Comparison of ENCODE assay signal across 14 cellular contexts in the genomic region with DNA sequence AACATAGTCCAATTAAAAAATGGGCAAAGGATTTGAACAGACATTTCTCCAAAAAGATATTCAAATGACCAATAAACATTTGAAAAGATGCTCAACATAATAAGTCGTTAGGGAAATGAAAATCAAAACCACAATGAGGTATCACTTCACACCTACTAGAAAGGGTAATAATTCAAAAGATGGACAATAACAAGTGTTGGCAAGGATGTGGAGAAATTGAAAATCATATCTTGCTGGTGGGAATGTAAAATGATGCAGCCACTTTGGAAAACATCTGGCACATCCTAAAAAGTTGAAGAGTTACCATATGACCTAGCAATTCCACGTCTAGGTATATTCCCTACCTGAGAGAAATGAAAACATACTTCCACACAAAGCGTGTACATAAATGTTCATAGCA. TPM values are rescaled to one million over a fixed set of nuclear protein-coding genes. Genes with fewer than 3 reads are reported as not detected.
A peak's percentile ranks its signal among the peaks of the same experiment; 100 is the strongest.
DNase-seq lines count a peak whose midpoint lies in the region; ATAC-seq, FAIRE-seq and TF ChIP-seq lines count a peak whose summit lies in the region.
"Had no signal": no experiment of that assay in that cellular context is flagged by ENCODE, and none has a peak within 500 bp of the region (broad histone marks: within the 10 kb centered on the region; RNA-seq: fewer than 3 reads in every experiment).

No MANE protein-coding gene starts in this region.

- peaks cover 33% of the 10 kb centered on the region for H4K20me1 ChIP-seq in astrocyte (ENCODE audit: insufficient read depth, low read length)

- DNase-seq in activated CD4-positive, alpha-beta T cell treated with anti-CD3 and anti-CD28 coated beads for 36 hours: no peak
- no peak for DNase-seq in activated CD4-positive, alpha-beta T cell treated with anti-CD3 and anti-CD28 coated beads, Interleukin-2, amount 50 U/mL, for 4 hours
- DNase-seq in astrocyte (ENCODE audit: low read depth) (no peak), neural crest cell (ENCODE audit: low read depth, low spot score) (no peak), posterior cingulate gyrus (no peak), left cardiac atrium (no peak)
- DNase-seq: activated CD4-positive, CD25-positive, alpha-beta regulatory T cell; activated effector memory CD4-positive, alpha-beta T cell treated with anti-CD3 and anti-CD28 coated beads, Interleukin-2, amount 50 U/mL, for 16 hours; head of caudate nucleus; MV-4-11 had no signal

- CTCF ChIA-PET in activated CD4-positive, alpha-beta T cell treated with anti-CD3 and anti-CD28 coated beads for 36 hours (lab: Charles Lee): interaction anchor here (1.2 kb wide), 1 partner anchor 68 kb away, joined by 10 read pairs; no protein-coding TSS in a partner anchor
- CTCF ChIA-PET in HEK293 (lab: Yijun Ruan, JAX): no interaction called here

- H3K4me1 ChIP-seq in HEK293 (ENCODE audit: control insufficient read depth, insufficient read depth, low read length) (0 out of 2 replicates have a peak, but pooled peaks cover 4% of the 10 kb centered on the region), astrocyte (ENCODE audit: insufficient read depth, low read length) (no peaks in the 10 kb centered on the region)
- H3K4me1 ChIP-seq: HAP-1 had no signal

- peaks cover 64% of the 10 kb centered on the region for H3K79me2 ChIP-seq in astrocyte (ENCODE audit: insufficient read depth, low read length)

- H3K4me1 Mint-ChIP-seq in activated CD4-positive, alpha-beta T cell treated with anti-CD3 and anti-CD28 coated beads for 36 hours: peaks cover 40% of the 10 kb centered on the region
- H3K4me1 Mint-ChIP-seq in astrocyte (ENCODE audit: low read depth, unreplicated experiment) (peaks cover 22% of the 10 kb centered on the region), neural crest cell (peaks cover 28% of the 10 kb centered on the region)

- H3K4me2 ChIP-seq in astrocyte (ENCODE audit: low read length): peak overlapping the region; percentile 23

- ATAC-seq in activated CD4-positive, alpha-beta T cell treated with anti-CD3 and anti-CD28 coated beads for 36 hours: no peak
- ATAC-seq in GM21381 (IDR thresholded peaks at IDR 0.05; ENCODE audit: unreplicated experiment) (no peak), left cardiac atrium (no peak)

- H3K27ac Mint-ChIP-seq in activated CD4-positive, alpha-beta T cell treated with anti-CD3 and anti-CD28 coated beads for 36 hours: no peak overlapping the region
- H3K27ac Mint-ChIP-seq in astrocyte (ENCODE audit: unreplicated experiment) (no peak overlapping the region), neural crest cell (ENCODE audit: unreplicated experiment) (no peak overlapping the region)

- no peak overlapping the region for H3K9ac ChIP-seq in astrocyte (ENCODE audit: low read length)

- H3K4me3 ChIP-seq in HEK293 (ENCODE audit: low read depth, low read length) (no peak overlapping the region), astrocyte (ENCODE audit: insufficient read depth, low read depth, low read length) (no peak overlapping the region)
- H3K4me3 ChIP-seq: HAP-1 had no signal

- POLR2A ChIA-PET in activated CD4-positive, alpha-beta T cell treated with anti-CD3 and anti-CD28 coated beads for 36 hours (lab: Charles Lee): no interaction called here
- POLR2A ChIA-PET in HEK293 (lab: Yijun Ruan, JAX): interaction anchor here (0.7 kb wide), 1 partner anchor 9 kb away, joined by 4 read pairs; no protein-coding TSS in a partner anchor

- H2AFZ ChIP-seq in astrocyte (ENCODE audit: low read depth, low read length): no peak overlapping the region

- no peak overlapping the region for H3K27ac ChIP-seq in HEK293 (ENCODE audit: extremely low read depth, low read depth, low read length)
- H3K27ac ChIP-seq in astrocyte (ENCODE audit: low read depth, low read length): no peak overlapping the region
- H3K27ac ChIP-seq: neutrophil had no signal

- intact Hi-C loops in activated CD4-positive, alpha-beta T cell treated with anti-CD3 and anti-CD28 coated beads for 36 hours (cut with DNase I, micrococcal nuclease): loop anchor here (5.0 kb wide), 2 partner anchors 230 to 960 kb away; a partner anchor contains a TSS
- intact Hi-C loops in posterior cingulate gyrus (cut with DNase I) (no loop called here), left cardiac atrium (cut with DNase I) (no loop called here)

- H3K36me3 ChIP-seq in HEK293 (ENCODE audit: control insufficient read depth in 2 of 2, insufficient read depth in 1 of 2, low read length in 2 of 2) (peaks cover 0 to 3% of the 10 kb centered on the region in 2 experiments; a peak in 1 of 3 replicates), astrocyte (ENCODE audit: insufficient read depth, low read length) (no peaks in the 10 kb centered on the region)
- H3K36me3 ChIP-seq: HAP-1, neutrophil had no signal

- no peaks in the 10 kb centered on the region for H3K27me3 ChIP-seq in astrocyte (ENCODE audit: insufficient read depth, low read length)

- peaks cover 16% of the 10 kb centered on the region for H3K36me3 Mint-ChIP-seq in activated CD4-positive, alpha-beta T cell treated with anti-CD3 and anti-CD28 coated beads for 36 hours (ENCODE audit: low read depth)
- H3K36me3 Mint-ChIP-seq in astrocyte (ENCODE audit: low read depth, unreplicated experiment): no peaks in the 10 kb centered on the region
- peaks cover 10% of the 10 kb centered on the region for H3K36me3 Mint-ChIP-seq in neural crest cell (ENCODE audit: low read depth)

- no peaks in the 10 kb centered on the region for H3K27me3 Mint-ChIP-seq in activated CD4-positive, alpha-beta T cell treated with anti-CD3 and anti-CD28 coated beads for 36 hours
- H3K27me3 Mint-ChIP-seq in astrocyte (ENCODE audit: low read depth, unreplicated experiment) (no peaks in the 10 kb centered on the region), neural crest cell (ENCODE audit: low read depth) (peaks cover 13% of the 10 kb centered on the region)

- H3K9me3 Mint-ChIP-seq in activated CD4-positive, alpha-beta T cell treated with anti-CD3 and anti-CD28 coated beads for 36 hours (ENCODE audit: low read depth): no peaks in the 10 kb centered on the region
- H3K9me3 Mint-ChIP-seq in astrocyte (ENCODE audit: unreplicated experiment): no peaks in the 10 kb centered on the region
- H3K9me3 Mint-ChIP-seq in neural crest cell: no peaks in the 10 kb centered on the region

- no peaks in the 10 kb centered on the region for H3K9me3 ChIP-seq in HEK293 (ENCODE audit: control insufficient read depth, insufficient read depth, low read depth, low read length)
- H3K9me3 ChIP-seq in astrocyte (ENCODE audit: insufficient read depth, low read depth, low read length): no peaks in the 10 kb centered on the region
- H3K9me3 ChIP-seq: neutrophil had no signal

- TF ChIP-seq CTCF in HEK293 (tag by site-specific recombination; IDR thresholded peaks at IDR 0.05): no peak
- TF ChIP-seq CTCF in astrocyte (IDR thresholded peaks at IDR 0.05; ENCODE audit: insufficient read depth, low read depth, low read length): no peak
- TF ChIP-seq CTCF in neural crest cell (conservative IDR thresholded peaks at IDR 0.05): no peak

- peak overlapping the region; percentile 100 for H3K4me3 Mint-ChIP-seq in activated CD4-positive, alpha-beta T cell treated with anti-CD3 and anti-CD28 coated beads for 36 hours
- H3K4me3 Mint-ChIP-seq in astrocyte (ENCODE audit: unreplicated experiment): peak overlapping the region; percentile 78
- peak overlapping the region; percentile 87 for H3K4me3 Mint-ChIP-seq in neural crest cell

- FAIRE-seq in astrocyte (lab: Jason Lieb, UNC): peak; percentile 17

TF ChIP-seq in HEK293, 187 proteins besides CTCF, POLR2A, EP300 and RAD21:
- TF ChIP-seq ZNF184 (tag by site-specific recombination; IDR thresholded peaks at IDR 0.05) (peak; percentile 88), ZNF311 (tag by site-specific recombination; IDR thresholded peaks at IDR 0.05; ENCODE audit: borderline replicate concordance) (no peak)

RNA-seq across cellular contexts. Expression of a gene that starts 1.9 kb away (rescaled TPM):
- 10 to 100 TPM; 56.1 to 68.9 TPM for total RNA-seq in activated CD4-positive, alpha-beta T cell treated with anti-CD3 and anti-CD28 coated beads for 36 hours
- 65.8 TPM in 2 replicates for total RNA-seq in astrocyte
- total RNA-seq in neural crest cell: 48.6 and 55.9 TPM in 2 replicates
- total RNA-seq in left cardiac atrium: 10 to 100 TPM; 30.1 to 36.6 TPM

RNA-seq across cellular contexts. Expression of a gene that starts 59.3 kb away (rescaled TPM):
- total RNA-seq in activated CD4-positive, alpha-beta T cell treated with anti-CD3 and anti-CD28 coated beads for 36 hours: 1 to 10 TPM; 7.5 to 8.2 TPM
- total RNA-seq in astrocyte (31.7 and 35.7 TPM in 2 replicates), neural crest cell (27.0 and 29.1 TPM in 2 replicates), left cardiac atrium (10 to 100 TPM; 35.3 to 43.8 TPM)

Comparison
In these comparisons a context has a peak if more than half of its experiments do, and no peak if none do; other contexts are left out.
1. intact Hi-C loops: an anchor here in activated CD4-positive, alpha-beta T cell treated with anti-CD3 and anti-CD28 coated beads for 36 hours (5.0 kb wide); none called in posterior cingulate gyrus and left cardiac atrium.